In the genomic region with DNA sequence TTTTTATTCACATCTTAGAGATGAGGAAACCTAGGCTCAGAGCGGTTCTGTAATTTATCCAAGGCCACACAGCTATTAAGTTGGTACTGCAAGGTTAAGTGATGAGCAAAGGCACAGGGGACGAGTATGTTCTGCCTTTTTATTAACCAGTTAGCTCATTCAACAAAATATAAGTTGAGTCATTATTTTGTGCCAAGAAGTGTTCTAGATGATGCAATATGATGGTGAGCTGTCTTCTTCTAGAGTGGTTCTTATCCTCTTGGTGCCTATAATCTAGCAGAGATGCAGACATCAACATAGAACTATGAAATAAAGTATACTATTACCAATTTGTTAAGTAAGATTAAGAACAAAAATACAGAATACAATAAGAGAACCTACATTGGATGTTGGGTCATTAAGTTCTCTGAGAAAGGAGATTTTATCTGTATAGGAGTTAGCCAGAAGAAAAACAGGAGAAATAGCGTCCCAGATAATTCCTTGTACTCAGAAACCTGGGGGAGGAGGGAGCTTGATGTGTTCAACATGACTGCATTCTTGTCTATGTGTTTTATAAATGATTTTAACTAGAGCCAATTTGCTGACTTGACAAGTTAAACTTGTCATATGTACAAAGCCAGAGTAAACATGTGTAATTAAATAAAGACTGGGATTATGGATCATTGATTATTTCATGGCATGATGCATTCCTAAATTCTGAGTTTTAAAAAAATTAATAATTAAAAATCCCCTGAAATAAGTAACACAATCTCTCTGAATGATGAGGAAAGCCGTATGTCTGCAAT, we compare ENCODE assay signal across 18 cellular contexts.
DNase-seq lines count a peak whose midpoint lies in the region; ATAC-seq and TF ChIP-seq lines count a peak whose summit lies in the region.
"Had no signal": no experiment of that assay in that cellular context is flagged by ENCODE, and none has a peak within 500 bp of the region (broad histone marks: within the 10 kb centered on the region; RNA-seq: fewer than 3 reads in every experiment).

No MANE protein-coding gene starts in this region.

- H4K8ac ChIP-seq in mesenchymal stem cell (ENCODE audit: low read length) = no peak overlapping the region

- no peak for DNase-seq in AG04450 (ENCODE audit: low read depth, low spot score)
- DNase-seq in RWPE2 (ENCODE audit: low spot score) = no peak
- peak; percentile 8 to 19 for DNase-seq in fibroblast of lung (ENCODE audit: low read depth in 2 of 2)
- DNase-seq in mesenchymal stem cell = peak; percentile 54
- no peak for DNase-seq in central memory CD4-positive, alpha-beta T cell
- DNase-seq in stimulated activated CD8-positive, alpha-beta memory T cell treated with anti-CD3 and anti-CD28 coated beads, Interleukin-4, amount 100 ng/mL, for 48 hours = no peak
- DNase-seq: Caco-2; CD4-positive, CD25-positive, alpha-beta regulatory T cell; DMS153; H7; NCI-H1092; NCI-H2081 treated with DMSO at 0.1 percent for 48 hours; NCI-H510A treated with DMSO at 0.1 percent for 48 hours; NCI-H82; PC-9 had no signal

- H3K9me3 ChIP-seq in AG04450 (ENCODE audit: control insufficient read depth, insufficient read depth, low read length) = no peaks in the 10 kb centered on the region; the same call in 1 of the 2 replicates
- H3K9me3 ChIP-seq in RWPE2 (ENCODE audit: severe bottlenecking) = no peaks in the 10 kb centered on the region
- no peaks in the 10 kb centered on the region for H3K9me3 ChIP-seq in fibroblast of lung (ENCODE audit: control insufficient read depth, insufficient read depth, low read depth, low read length)
- H3K9me3 ChIP-seq in mesenchymal stem cell (ENCODE audit: control insufficient read depth, low read length) = peaks cover 17% of the 10 kb centered on the region
- H3K9me3 ChIP-seq: Caco-2 had no signal

- H3K14ac ChIP-seq in mesenchymal stem cell (ENCODE audit: low read length in 2 of 2) = no peak overlapping the region

- H3K27me3 ChIP-seq in AG04450 (ENCODE audit: control insufficient read depth, insufficient read depth, low read length) (no peaks in the 10 kb centered on the region), RWPE2 (ENCODE audit: insufficient read depth, poor library complexity, severe bottlenecking) (no peaks in the 10 kb centered on the region), fibroblast of lung (ENCODE audit: control insufficient read depth, insufficient read depth, low read length) (no peaks in the 10 kb centered on the region), mesenchymal stem cell (ENCODE audit: control insufficient read depth in 1 of 2, insufficient read depth in 1 of 2, low read length in 2 of 2) (no peaks in the 10 kb centered on the region)
- H3K27me3 ChIP-seq: MG63 had no signal

- peaks cover 12% of the 10 kb centered on the region for H3K4me1 ChIP-seq in RWPE2 (ENCODE audit: insufficient read depth, poor library complexity, severe bottlenecking)
- H3K4me1 ChIP-seq in fibroblast of lung (ENCODE audit: control insufficient read depth, extremely low read depth, insufficient read depth, low read length) = peaks cover 5% of the 10 kb centered on the region
- H3K4me1 ChIP-seq in mesenchymal stem cell (ENCODE audit: control insufficient read depth, insufficient read depth, low read depth, low read length) = peaks cover 2% of the 10 kb centered on the region
- H3K4me1 ChIP-seq: Caco-2 had no signal

- no peak overlapping the region for H2AFZ ChIP-seq in fibroblast of lung (ENCODE audit: low read length)
- H2AFZ ChIP-seq in mesenchymal stem cell (ENCODE audit: low read depth, low read length) = no peak overlapping the region
- H2AFZ ChIP-seq: PC-9 had no signal

- peak overlapping the region; percentile 44 for H2BK15ac ChIP-seq in mesenchymal stem cell (ENCODE audit: low read depth, poor library complexity, severe bottlenecking)

- no peaks in the 10 kb centered on the region for H3K79me1 ChIP-seq in mesenchymal stem cell (replicated peaks; ENCODE audit: low read length, poor library complexity, severe bottlenecking)

- peak overlapping the region in 1 of 2 experiments; percentile 14 for H3K18ac ChIP-seq in mesenchymal stem cell (ENCODE audit: low read depth in 1 of 2, low read length in 2 of 2)

- H4K91ac ChIP-seq in mesenchymal stem cell (ENCODE audit: low read length) = no peak overlapping the region

- no peak overlapping the region for H2BK5ac ChIP-seq in mesenchymal stem cell (ENCODE audit: low read depth, low read length, poor library complexity, severe bottlenecking)

- H2BK12ac ChIP-seq in mesenchymal stem cell (ENCODE audit: low read length in 2 of 2) = peak overlapping the region in 1 of 2 experiments; percentile 66

- no peaks in the 10 kb centered on the region for H4K20me1 ChIP-seq in fibroblast of lung (ENCODE audit: control insufficient read depth, extremely low read depth, insufficient read depth, low read length)

- H3K27ac ChIP-seq in AG04450 (ENCODE audit: low read depth, low read length) (peak overlapping the region; percentile 55), RWPE2 (ENCODE audit: poor library complexity, severe bottlenecking) (peak overlapping the region; percentile 34), fibroblast of lung (ENCODE audit: insufficient read depth, low read length) (peak overlapping the region; percentile 49), mesenchymal stem cell (ENCODE audit: low read length, poor library complexity, severe bottlenecking) (peak overlapping the region; percentile 63)
- H3K27ac ChIP-seq: PC-9, SK-N-MC had no signal

- H3K4ac ChIP-seq in mesenchymal stem cell (ENCODE audit: low read depth in 1 of 2, low read length in 2 of 2) = no peak overlapping the region

- no peak overlapping the region for H2AK5ac ChIP-seq in mesenchymal stem cell (ENCODE audit: low read length, severe bottlenecking)

- H3K36me3 ChIP-seq in RWPE2 (ENCODE audit: low read depth) (no peaks in the 10 kb centered on the region), fibroblast of lung (ENCODE audit: control insufficient read depth, insufficient read depth, low read length) (no peaks in the 10 kb centered on the region), mesenchymal stem cell (ENCODE audit: control insufficient read depth in 1 of 2, insufficient read depth in 2 of 2, low read depth in 1 of 2, low read length in 2 of 2) (no peaks in the 10 kb centered on the region)
- H3K36me3 ChIP-seq: MG63 had no signal

- POLR2A ChIA-PET in AG04450 (lab: Yijun Ruan, JAX) = interaction anchor here (0.5 to 2.1 kb wide), 6 partner anchors 9 to 46 kb away, joined by 3 to 13 read pairs (median 9); no protein-coding TSS in a partner anchor

- H3K4me3 ChIP-seq in AG04450 (ENCODE audit: low read depth, low read length) = no peak overlapping the region
- no peak overlapping the region for H3K4me3 ChIP-seq in RWPE2 (ENCODE audit: severe bottlenecking)
- H3K4me3 ChIP-seq in fibroblast of lung (replicated peaks in 1 of 4; ENCODE audit: control extremely low read depth in 1 of 4, insufficient read depth in 1 of 4, low read depth in 3 of 4, low read length in 4 of 4) = no peak overlapping the region
- H3K4me3 ChIP-seq in mesenchymal stem cell (ENCODE audit: insufficient read depth in 1 of 2, low read depth in 1 of 2, low read length in 2 of 2) = no peak overlapping the region
- H3K4me3 ChIP-seq: MG63, PC-9, SK-N-MC had no signal

- no peak overlapping the region for H3K9ac ChIP-seq in fibroblast of lung (ENCODE audit: insufficient read depth, low read length)
- H3K9ac ChIP-seq in mesenchymal stem cell (ENCODE audit: low read length) = no peak overlapping the region

- ATAC-seq in RWPE2 (ENCODE audit: low read depth) (no peak), HG03039 (IDR thresholded peaks at IDR 0.05; ENCODE audit: unreplicated experiment) (no peak)

- H3K79me2 ChIP-seq in fibroblast of lung (ENCODE audit: control insufficient read depth, insufficient read depth, low read length) = no peaks in the 10 kb centered on the region

- H3K23ac ChIP-seq in mesenchymal stem cell (ENCODE audit: low read length in 2 of 2) = no peak overlapping the region

- CTCF ChIA-PET in AG04450 (lab: Charles Lee) = interaction anchor here (2.1 kb wide), 1 partner anchor 13 kb away, joined by 7 read pairs; no protein-coding TSS in a partner anchor

- H3K4me2 ChIP-seq in fibroblast of lung (ENCODE audit: extremely low read depth, insufficient read depth, low read length) = no peak overlapping the region
- H3K4me2 ChIP-seq in mesenchymal stem cell (ENCODE audit: low read length, poor library complexity, severe bottlenecking) = no peak overlapping the region
- H3K4me2 ChIP-seq: PC-9 had no signal

- WGBS in mesenchymal stem cell = 42% methylated on average over 2 of the region's 4 CpGs

- no peak overlapping the region for H2BK120ac ChIP-seq in mesenchymal stem cell (ENCODE audit: low read depth, low read length)

- no peak for TF ChIP-seq CTCF in AG04450 (IDR thresholded peaks at IDR 0.05; ENCODE audit: low read depth, low read length)
- TF ChIP-seq CTCF in RWPE2 (IDR thresholded peaks at IDR 0.05; ENCODE audit: poor library complexity, severe bottlenecking) = no peak
- TF ChIP-seq CTCF in fibroblast of lung (conservative IDR thresholded peaks at IDR 0.05 in 1 of 2, IDR thresholded peaks at IDR 0.05 in 1 of 2; ENCODE audit: low read depth in 1 of 2, low read length in 2 of 2) = no peak

Comparison
In these comparisons a context has a peak if more than half of its experiments do, and no peak if none do; other contexts are left out.
1. DNase-seq: peak in fibroblast of lung (2 of 2) and mesenchymal stem cell (single experiment); none in AG04450 (single experiment), RWPE2 (single experiment), central memory CD4-positive, alpha-beta T cell (single experiment) and stimulated activated CD8-positive, alpha-beta memory T cell treated with anti-CD3 and anti-CD28 coated beads, Interleukin-4, amount 100 ng/mL, for 48 hours (single experiment).
2. Peak in every context shown above with its lines, with median percentiles within 50 percentile points of each other: H3K27ac ChIP-seq.